Comparison of ENCODE assay signal across 6 cellular contexts in genomic region chr7:6622129-6622710, GRCh38.
"Had no signal": no experiment of that assay in that cellular context is flagged by ENCODE, and none has a peak within 500 bp of the region (broad histone marks: within the 10 kb centered on the region; RNA-seq: fewer than 3 reads in every experiment).

No MANE protein-coding gene starts in this region.

- H3K4me2 ChIP-seq: GM23338 had no signal

- H3K4me1 Mint-ChIP-seq: H9 had no signal

- H3K27ac Mint-ChIP-seq: GM23338 had no signal

- H2AFZ ChIP-seq: GM23338 had no signal

- ATAC-seq: GM23338 had no signal

- DNase-seq: H9, HCEC 1CT, KBM-7 had no signal

- H3K4me3 ChIP-seq: GM23338 had no signal

- H3K9ac ChIP-seq: KMS-11 had no signal

- H3K27ac ChIP-seq: KMS-11 had no signal

- H3K9me3 Mint-ChIP-seq: H9, IgD-negative memory B cell had no signal

- H3K4me3 Mint-ChIP-seq: GM23338, H9 had no signal
